1 cellular context compared by ENCODE assay signal in genomic region chr1:156126043-156126700, GRCh38.
A peak's percentile ranks its signal among the peaks of the same experiment; 100 is the strongest.
TF ChIP-seq lines count a peak whose summit lies in the region.

No MANE protein-coding gene starts in this region.

TF ChIP-seq in HEK293, 187 proteins besides CTCF, POLR2A, EP300 and RAD21 (continued from another document and continues in another):
- TF ChIP-seq SCRT1 (tag by site-specific recombination; IDR thresholded peaks at IDR 0.05; ENCODE audit: borderline replicate concordance) (peak; percentile 45; the same call in 1 of the 2 replicates), SP3 (tag by site-specific recombination; IDR thresholded peaks at IDR 0.05) (peak; percentile 25; the same call in 1 of the 2 replicates), ZIC2 (tag by site-specific recombination; IDR thresholded peaks at IDR 0.05) (no peak), ZNF394 (tag by site-specific recombination; IDR thresholded peaks at IDR 0.05; ENCODE audit: borderline replicate concordance) (peak; percentile 91), ZNF776 (tag by site-specific recombination; IDR thresholded peaks at IDR 0.05; ENCODE audit: borderline replicate concordance) (no peak), ZNF404 (tag by site-specific recombination; IDR thresholded peaks at IDR 0.05) (no peak), ZNF514 (tag by site-specific recombination; IDR thresholded peaks at IDR 0.05) (no peak), ZNF239 (tag by site-specific recombination; IDR thresholded peaks at IDR 0.05) (no peak), PRDM4 (tag by site-specific recombination; IDR thresholded peaks at IDR 0.05) (no peak), ZNF785 (tag by site-specific recombination; IDR thresholded peaks at IDR 0.05) (no peak), ZNF354C (tag by site-specific recombination; IDR thresholded peaks at IDR 0.05; ENCODE audit: borderline replicate concordance, low read depth) (no peak), MZF1 (tag by site-specific recombination; IDR thresholded peaks at IDR 0.05; ENCODE audit: borderline replicate concordance) (no peak), ZNF48 (tag by site-specific recombination; IDR thresholded peaks at IDR 0.05) (no peak), ZNF555 (tag by site-specific recombination; conservative IDR thresholded peaks at IDR 0.05) (no peak), ZNF366 (tag by site-specific recombination; conservative IDR thresholded peaks at IDR 0.05) (peak; percentile 79), ZNF138 (tag by site-specific recombination; IDR thresholded peaks at IDR 0.05; ENCODE audit: borderline replicate concordance) (no peak), ZNF704 (tag by site-specific recombination; IDR thresholded peaks at IDR 0.05) (no peak), ZNF510 (tag by site-specific recombination; IDR thresholded peaks at IDR 0.05; ENCODE audit: insufficient replicate concordance) (no peak), ZNF112 (tag by site-specific recombination; IDR thresholded peaks at IDR 0.05) (no peak), KLF1 (tag by site-specific recombination; IDR thresholded peaks at IDR 0.05) (peak; percentile 26; the same call in 1 of the 2 replicates), YY2 (tag by site-specific recombination; IDR thresholded peaks at IDR 0.05) (no peak), KLF9 (tag by site-specific recombination; IDR thresholded peaks at IDR 0.05; ENCODE audit: low read depth) (no peak), ZNF670 (tag by site-specific recombination; IDR thresholded peaks at IDR 0.05; ENCODE audit: low read depth) (no peak), TRIM28 (IDR thresholded peaks at IDR 0.05; ENCODE audit: borderline replicate concordance, low read length) (no peak), ZNF214 (tag by site-specific recombination; IDR thresholded peaks at IDR 0.05; ENCODE audit: borderline replicate concordance) (no peak), HOXD13 (CRISPR knock-in tag; IDR thresholded peaks at IDR 0.05; ENCODE audit: borderline replicate concordance) (no peak), ZBTB48 (tag by site-specific recombination; IDR thresholded peaks at IDR 0.05) (peak; percentile 67; the same call in 1 of the 2 replicates), ZNF302 (tag by site-specific recombination; IDR thresholded peaks at IDR 0.05; ENCODE audit: low read depth) (no peak), ZNF660 (tag by site-specific recombination; IDR thresholded peaks at IDR 0.05) (no peak), ZBTB7A (tag by site-specific recombination; IDR thresholded peaks at IDR 0.05; ENCODE audit: low read depth) (no peak), ZNF843 (tag by site-specific recombination; IDR thresholded peaks at IDR 0.05) (no peak), ZNF777 (tag by site-specific recombination; IDR thresholded peaks at IDR 0.05; ENCODE audit: borderline replicate concordance) (no peak), GFI1B (tag by site-specific recombination; IDR thresholded peaks at IDR 0.05) (no peak), SP7 (tag by site-specific recombination; IDR thresholded peaks at IDR 0.05) (peak; percentile 50), ZNF175 (tag by site-specific recombination; IDR thresholded peaks at IDR 0.05) (no peak), ZNF211 (tag by site-specific recombination; IDR thresholded peaks at IDR 0.05; ENCODE audit: low read depth) (no peak), ZNF561 (tag by site-specific recombination; IDR thresholded peaks at IDR 0.05; ENCODE audit: borderline replicate concordance) (no peak), ZFP41 (tag by site-specific recombination; IDR thresholded peaks at IDR 0.05; ENCODE audit: borderline replicate concordance) (no peak), ZNF623 (tag by site-specific recombination; IDR thresholded peaks at IDR 0.05) (no peak), ZNF529 (tag by site-specific recombination; IDR thresholded peaks at IDR 0.05; ENCODE audit: insufficient replicate concordance) (no peak), RBAK (tag by site-specific recombination; IDR thresholded peaks at IDR 0.05) (no peak), ZNF645 (tag by site-specific recombination; IDR thresholded peaks at IDR 0.05) (no peak), SALL2 (tag by site-specific recombination; IDR thresholded peaks at IDR 0.05; ENCODE audit: borderline replicate concordance) (no peak), ZNF558 (tag by site-specific recombination; IDR thresholded peaks at IDR 0.05) (0 out of 2 replicates have a peak, but pooled peaks have one; percentile 13), ZNF266 (tag by site-specific recombination; IDR thresholded peaks at IDR 0.05; ENCODE audit: low read depth) (no peak), ZXDB (tag by site-specific recombination; IDR thresholded peaks at IDR 0.05) (peak; percentile 38; the same call in 1 of the 2 replicates), OVOL3 (tag by site-specific recombination; IDR thresholded peaks at IDR 0.05) (no peak), ZNF341 (tag by site-specific recombination; IDR thresholded peaks at IDR 0.05; ENCODE audit: low read depth) (peak; percentile 63; the same call in 1 of the 2 replicates), ZNF701 (tag by site-specific recombination; IDR thresholded peaks at IDR 0.05) (no peak), ZNF280D (tag by site-specific recombination; IDR thresholded peaks at IDR 0.05) (no peak), OSR2 (tag by site-specific recombination; IDR thresholded peaks at IDR 0.05) (no peak), KLF16 (tag by site-specific recombination; IDR thresholded peaks at IDR 0.05) (peak; percentile 65; the same call in 1 of the 2 replicates), ZNF10 (tag by site-specific recombination; IDR thresholded peaks at IDR 0.05) (no peak), PBX3 (CRISPR knock-in tag; IDR thresholded peaks at IDR 0.05) (no peak), ZNF600 (tag by site-specific recombination; IDR thresholded peaks at IDR 0.05) (peak; percentile 86), ZNF121 (tag by site-specific recombination; IDR thresholded peaks at IDR 0.05) (no peak)
- TF ChIP-seq, protein P1, sequence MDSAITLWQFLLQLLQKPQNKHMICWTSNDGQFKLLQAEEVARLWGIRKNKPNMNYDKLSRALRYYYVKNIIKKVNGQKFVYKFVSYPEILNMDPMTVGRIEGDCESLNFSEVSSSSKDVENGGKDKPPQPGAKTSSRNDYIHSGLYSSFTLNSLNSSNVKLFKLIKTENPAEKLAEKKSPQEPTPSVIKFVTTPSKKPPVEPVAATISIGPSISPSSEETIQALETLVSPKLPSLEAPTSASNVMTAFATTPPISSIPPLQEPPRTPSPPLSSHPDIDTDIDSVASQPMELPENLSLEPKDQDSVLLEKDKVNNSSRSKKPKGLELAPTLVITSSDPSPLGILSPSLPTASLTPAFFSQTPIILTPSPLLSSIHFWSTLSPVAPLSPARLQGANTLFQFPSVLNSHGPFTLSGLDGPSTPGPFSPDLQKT (IDR thresholded peaks at IDR 0.05; ENCODE audit: borderline replicate concordance, low read depth, low read length), result no peak
- TF ChIP-seq, protein P2, sequence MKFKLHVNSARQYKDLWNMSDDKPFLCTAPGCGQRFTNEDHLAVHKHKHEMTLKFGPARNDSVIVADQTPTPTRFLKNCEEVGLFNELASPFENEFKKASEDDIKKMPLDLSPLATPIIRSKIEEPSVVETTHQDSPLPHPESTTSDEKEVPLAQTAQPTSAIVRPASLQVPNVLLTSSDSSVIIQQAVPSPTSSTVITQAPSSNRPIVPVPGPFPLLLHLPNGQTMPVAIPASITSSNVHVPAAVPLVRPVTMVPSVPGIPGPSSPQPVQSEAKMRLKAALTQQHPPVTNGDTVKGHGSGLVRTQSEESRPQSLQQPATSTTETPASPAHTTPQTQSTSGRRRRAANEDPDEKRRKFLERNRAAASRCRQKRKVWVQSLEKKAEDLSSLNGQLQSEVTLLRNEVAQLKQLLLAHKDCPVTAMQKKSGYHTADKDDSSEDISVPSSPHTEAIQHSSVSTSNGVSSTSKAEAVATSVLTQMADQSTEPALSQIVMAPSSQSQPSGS (tag by site-specific recombination; IDR thresholded peaks at IDR 0.05; ENCODE audit: low read depth), result no peak
- TF ChIP-seq, protein P3, sequence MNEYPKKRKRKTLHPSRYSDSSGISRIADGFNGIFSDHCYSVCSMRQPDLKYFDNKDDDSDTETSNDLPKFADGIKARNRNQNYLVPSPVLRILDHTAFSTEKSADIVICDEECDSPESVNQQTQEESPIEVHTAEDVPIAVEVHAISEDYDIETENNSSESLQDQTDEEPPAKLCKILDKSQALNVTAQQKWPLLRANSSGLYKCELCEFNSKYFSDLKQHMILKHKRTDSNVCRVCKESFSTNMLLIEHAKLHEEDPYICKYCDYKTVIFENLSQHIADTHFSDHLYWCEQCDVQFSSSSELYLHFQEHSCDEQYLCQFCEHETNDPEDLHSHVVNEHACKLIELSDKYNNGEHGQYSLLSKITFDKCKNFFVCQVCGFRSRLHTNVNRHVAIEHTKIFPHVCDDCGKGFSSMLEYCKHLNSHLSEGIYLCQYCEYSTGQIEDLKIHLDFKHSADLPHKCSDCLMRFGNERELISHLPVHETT (tag by site-specific recombination; IDR thresholded peaks at IDR 0.05), result no peak
- TF ChIP-seq, protein P4, sequence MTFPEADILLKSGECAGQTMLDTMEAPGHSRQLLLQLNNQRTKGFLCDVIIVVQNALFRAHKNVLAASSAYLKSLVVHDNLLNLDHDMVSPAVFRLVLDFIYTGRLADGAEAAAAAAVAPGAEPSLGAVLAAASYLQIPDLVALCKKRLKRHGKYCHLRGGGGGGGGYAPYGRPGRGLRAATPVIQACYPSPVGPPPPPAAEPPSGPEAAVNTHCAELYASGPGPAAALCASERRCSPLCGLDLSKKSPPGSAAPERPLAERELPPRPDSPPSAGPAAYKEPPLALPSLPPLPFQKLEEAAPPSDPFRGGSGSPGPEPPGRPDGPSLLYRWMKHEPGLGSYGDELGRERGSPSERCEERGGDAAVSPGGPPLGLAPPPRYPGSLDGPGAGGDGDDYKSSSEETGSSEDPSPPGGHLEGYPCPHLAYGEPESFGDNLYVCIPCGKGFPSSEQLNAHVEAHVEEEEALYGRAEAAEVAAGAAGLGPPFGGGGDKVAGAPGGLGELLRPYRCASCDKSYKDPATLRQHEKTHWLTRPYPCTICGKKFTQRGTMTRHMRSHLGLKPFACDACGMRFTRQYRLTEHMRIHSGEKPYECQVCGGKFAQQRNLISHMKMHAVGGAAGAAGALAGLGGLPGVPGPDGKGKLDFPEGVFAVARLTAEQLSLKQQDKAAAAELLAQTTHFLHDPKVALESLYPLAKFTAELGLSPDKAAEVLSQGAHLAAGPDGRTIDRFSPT (tag by site-specific recombination; IDR thresholded peaks at IDR 0.05), result no peak
